In genomic region chr19:49555600-49556411, GRCh38 we compare ENCODE assay signal across 9 cellular contexts. TPM values are rescaled to one million over a fixed set of nuclear protein-coding genes. Genes with fewer than 3 reads are reported as not detected.
DNase-seq lines count a peak whose midpoint lies in the region; ATAC-seq lines count a peak whose summit lies in the region.
"Had no signal": no experiment of that assay in that cellular context is flagged by ENCODE, and none has a peak within 500 bp of the region (broad histone marks: within the 10 kb centered on the region; RNA-seq: fewer than 3 reads in every experiment).

No MANE protein-coding gene starts in this region.

- ATAC-seq in left ventricle myocardium superior = peak; percentile 55
- ATAC-seq in GM19035 (IDR thresholded peaks at IDR 0.05; ENCODE audit: unreplicated experiment) = no peak

- DNase-seq in AG08395 (ENCODE audit: low spot score) (peak; percentile 68), NCI-H1048 (lab: John Stamatoyannopoulos, UW) (peak; percentile 56), left ventricle myocardium superior (peak; percentile 54), amniotic stem cell (lab: John Stamatoyannopoulos, UW) (no peak), pons (ENCODE audit: low spot score) (no peak)
- peak; percentile 45 for DNase-seq in activated T-helper 9 cell treated with anti-CD3 and anti-CD28 coated beads, Interleukin-2, amount 50 U/mL, for 16 hours (ENCODE audit: low read depth)
- peak; percentile 88 for DNase-seq in stimulated activated CD4-positive, alpha-beta T cell treated with anti-CD3 and anti-CD28 coated beads, Interleukin-1b, Interleukin-23, amount 100 ng/mL, for 48 hours

- intact Hi-C loops in left ventricle myocardium superior (cut with micrococcal nuclease) = no loop called here

RNA-seq across cellular contexts. Expression of gene NOSIP, which starts 24.6 kb away (rescaled TPM):
- total RNA-seq in left ventricle myocardium superior = 46.7 TPM

RNA-seq across cellular contexts. Expression of gene PRRG2, which starts 25.3 kb away (rescaled TPM):
- total RNA-seq in left ventricle myocardium superior = 1.3 TPM
- total RNA-seq: thoracic aorta had no signal

RNA-seq across cellular contexts. Expression of gene RCN3, which starts 28.0 kb away (rescaled TPM):
- total RNA-seq in left ventricle myocardium superior = 8.5 TPM

RNA-seq across cellular contexts. Expression of gene PRR12, which starts 35.2 kb away (rescaled TPM):
- 15.6 TPM for total RNA-seq in left ventricle myocardium superior

RNA-seq across cellular contexts. Expression of gene FCGRT, which starts 43.3 kb away (rescaled TPM):
- total RNA-seq in left ventricle myocardium superior = 84.7 TPM

Comparison
In these comparisons a context has a peak if more than half of its experiments do, and no peak if none do; other contexts are left out.
1. DNase-seq: peak in AG08395 (single experiment), NCI-H1048 (single experiment), activated T-helper 9 cell treated with anti-CD3 and anti-CD28 coated beads, Interleukin-2, amount 50 U/mL, for 16 hours (single experiment), left ventricle myocardium superior (single experiment) and stimulated activated CD4-positive, alpha-beta T cell treated with anti-CD3 and anti-CD28 coated beads, Interleukin-1b, Interleukin-23, amount 100 ng/mL, for 48 hours (single experiment); none in amniotic stem cell (single experiment) and pons (single experiment).